In the genomic region with DNA sequence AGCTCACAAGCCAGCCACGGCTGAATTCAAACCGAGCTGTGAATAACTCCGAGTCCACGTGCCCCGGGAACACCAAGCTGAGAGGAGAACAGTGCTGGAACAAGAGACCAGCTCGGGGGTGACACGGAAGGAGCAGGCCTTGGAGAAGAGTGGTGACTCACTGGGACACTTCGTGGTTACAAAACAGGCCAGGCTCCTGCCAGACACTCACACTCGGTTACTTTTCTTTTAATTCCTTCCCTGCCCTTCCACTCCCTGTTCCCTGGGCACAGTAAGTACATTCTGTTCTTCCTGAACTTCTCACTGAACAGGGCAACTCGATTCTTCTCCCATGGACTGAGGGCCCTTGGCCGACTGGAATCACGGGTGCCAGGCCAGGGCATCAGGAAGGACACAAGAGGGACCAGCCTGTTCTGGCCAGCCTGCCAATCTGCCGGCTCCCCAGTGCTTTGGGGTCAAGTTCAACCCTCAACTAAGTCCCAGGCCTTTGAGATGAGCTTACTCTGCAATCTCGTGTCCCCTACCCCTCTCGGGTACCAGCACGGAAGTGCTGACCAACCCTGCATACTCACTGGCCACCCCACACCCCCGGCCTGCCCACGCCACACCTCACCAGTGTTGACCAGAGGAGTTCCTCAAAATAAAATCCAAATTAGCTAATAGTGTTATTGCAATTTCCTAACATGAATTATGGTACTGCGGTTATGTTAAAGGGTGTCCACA, we compare ENCODE assay signal across 9 cellular contexts.
DNase-seq lines count a peak whose midpoint lies in the region; ATAC-seq and TF ChIP-seq lines count a peak whose summit lies in the region.
"Had no signal": no experiment of that assay in that cellular context is flagged by ENCODE, and none has a peak within 500 bp of the region (broad histone marks: within the 10 kb centered on the region; RNA-seq: fewer than 3 reads in every experiment).

No MANE protein-coding gene starts in this region.

- H3K4me3 ChIP-seq in kidney epithelial cell (ENCODE audit: low read depth, low read length) (no peak overlapping the region), subcutaneous abdominal adipose tissue (ENCODE audit: low read depth in 1 of 5, low read length in 5 of 5) (no peak overlapping the region)

- H3K27me3 Mint-ChIP-seq in MCF 10A (ENCODE audit: insufficient read depth, unreplicated experiment) = no peaks in the 10 kb centered on the region

- peaks cover 5% of the 10 kb centered on the region for H3K36me3 Mint-ChIP-seq in MCF 10A (ENCODE audit: insufficient read depth, unreplicated experiment)

- no peaks in the 10 kb centered on the region for H3K9me3 Mint-ChIP-seq in MCF 10A (ENCODE audit: unreplicated experiment)

- TF ChIP-seq CTCF in MCF 10A (IDR thresholded peaks at IDR 0.05; ENCODE audit: unreplicated experiment) (no peak), kidney epithelial cell (IDR thresholded peaks at IDR 0.05; ENCODE audit: insufficient read depth, low read length, poor library complexity, severe bottlenecking) (no peak)

- H3K9ac ChIP-seq in subcutaneous abdominal adipose tissue (ENCODE audit: low read length in 5 of 5) = peak overlapping the region in 2 of 5 donors; percentile 16 to 28

- H3K27me3 ChIP-seq in kidney epithelial cell (ENCODE audit: control insufficient read depth, insufficient read depth, low read length) (no peaks in the 10 kb centered on the region), subcutaneous abdominal adipose tissue (ENCODE audit: control insufficient read depth in 5 of 5, insufficient read depth in 4 of 5, low read length in 5 of 5) (peaks cover 0 to 2% (median 0%) of the 10 kb centered on the region in 5 donors)

- peak overlapping the region; percentile 47 for H3K4me3 Mint-ChIP-seq in MCF 10A (ENCODE audit: unreplicated experiment)

- peaks cover 0 to 12% (median 6%) of the 10 kb centered on the region in 5 donors for H3K4me1 ChIP-seq in subcutaneous abdominal adipose tissue (ENCODE audit: control insufficient read depth in 5 of 5, insufficient read depth in 5 of 5, low read length in 5 of 5)

- intact Hi-C loops in MCF 10A (cut with micrococcal nuclease) = loop anchor here (5.0 kb wide), 1 partner anchor 100 kb away; no protein-coding TSS in a partner anchor

- no peaks in the 10 kb centered on the region for H3K36me3 ChIP-seq in kidney epithelial cell (ENCODE audit: control insufficient read depth, insufficient read depth, low read length)
- no peaks in the 10 kb centered on the region for H3K36me3 ChIP-seq in subcutaneous abdominal adipose tissue (ENCODE audit: control insufficient read depth in 5 of 5, insufficient read depth in 5 of 5, low read length in 5 of 5)

- H3K4me1 Mint-ChIP-seq in MCF 10A (ENCODE audit: insufficient read depth, unreplicated experiment) = peaks cover 64% of the 10 kb centered on the region

- no peaks in the 10 kb centered on the region for H3K9me3 ChIP-seq in subcutaneous abdominal adipose tissue (ENCODE audit: control insufficient read depth in 5 of 5, low read length in 5 of 5)

- POLR2A ChIA-PET in MCF 10A (lab: Yijun Ruan, JAX) = interaction anchor here (0.6 to 7.3 kb wide), 26 partner anchors 8 to 1085 kb away, joined by 3 to 69 read pairs (median 4); a partner anchor contains a TSS

- peak overlapping the region; percentile 65 for H3K27ac ChIP-seq in subcutaneous abdominal adipose tissue (ENCODE audit: low read depth, low read length)

- DNase-seq in HK-2 (ENCODE audit: unreplicated experiment) = peak; percentile 54
- DNase-seq in MCF 10A (ENCODE audit: unreplicated experiment) = peak; percentile 98
- DNase-seq in kidney epithelial cell (ENCODE audit: low read depth) = peak; percentile 65
- DNase-seq in kidney glomerular epithelial cell (lab: John Stamatoyannopoulos, UW) = no peak
- DNase-seq in stimulated activated naive CD4-positive, alpha-beta T cell (lab: John Stamatoyannopoulos, UW) = no peak
- no peak for DNase-seq in NCI-H187 treated with DMSO at 0.1 percent for 48 hours (lab: John Stamatoyannopoulos, UW)
- DNase-seq: retina had no signal

- ATAC-seq in GM18511 (IDR thresholded peaks at IDR 0.05; ENCODE audit: unreplicated experiment) = no peak

- BruUV-seq in MCF 10A (replicated peaks; lab: Mats Ljungman, UMichigan) = TSS peak; percentile 73

- peak overlapping the region; percentile 100 for H3K27ac Mint-ChIP-seq in MCF 10A (ENCODE audit: low read depth, unreplicated experiment)

- CTCF ChIA-PET in MCF 10A (lab: Yijun Ruan, JAX) = interaction anchor here (0.5 to 3.8 kb wide), 12 partner anchors 12 to 536 kb away, joined by 3 to 19 read pairs (median 4); no protein-coding TSS in a partner anchor

Comparison
In these comparisons a context has a peak if more than half of its experiments do, and no peak if none do; other contexts are left out.
1. DNase-seq: peak in HK-2 (single experiment), MCF 10A (single experiment) and kidney epithelial cell (single experiment); none in kidney glomerular epithelial cell (single experiment), stimulated activated naive CD4-positive, alpha-beta T cell (0 of 6) and NCI-H187 treated with DMSO at 0.1 percent for 48 hours (single experiment).